7 cellular contexts compared by ENCODE assay signal in genomic region chr6:116111552-116112528, GRCh38. TPM values are rescaled to one million over a fixed set of nuclear protein-coding genes. Genes with fewer than 3 reads are reported as not detected.
DNase-seq lines count a peak whose midpoint lies in the region; ATAC-seq, FAIRE-seq and TF ChIP-seq lines count a peak whose summit lies in the region.

No MANE protein-coding gene starts in this region.

- H3K27ac Mint-ChIP-seq in stimulated activated naive B cell treated with anti-CD40 and anti-IgM and Interleukin-4, amounts not matched to agents 10 μg/mL and 1 μg/mL and 100 μg/mL, for 72 hours: no peak overlapping the region

- peaks cover under 1 to 4% of the 10 kb centered on the region in 2 donors for H3K4me1 Mint-ChIP-seq in stimulated activated naive B cell treated with anti-CD40 and anti-IgM and Interleukin-4, amounts not matched to agents 10 μg/mL and 1 μg/mL and 100 μg/mL, for 72 hours

- H3K4me3 Mint-ChIP-seq in stimulated activated naive B cell treated with anti-CD40 and anti-IgM and Interleukin-4, amounts not matched to agents 10 μg/mL and 1 μg/mL and 100 μg/mL, for 72 hours: no peak overlapping the region

- peaks cover 25 to 50% of the 10 kb centered on the region in 2 donors for H3K36me3 Mint-ChIP-seq in stimulated activated naive B cell treated with anti-CD40 and anti-IgM and Interleukin-4, amounts not matched to agents 10 μg/mL and 1 μg/mL and 100 μg/mL, for 72 hours

- FAIRE-seq in RCC 7860 (lab: Jason Lieb, UNC): no peak

- no peaks in the 10 kb centered on the region for H3K27me3 Mint-ChIP-seq in stimulated activated naive B cell treated with anti-CD40 and anti-IgM and Interleukin-4, amounts not matched to agents 10 μg/mL and 1 μg/mL and 100 μg/mL, for 72 hours

- ATAC-seq in GM18907 (IDR thresholded peaks at IDR 0.05; ENCODE audit: unreplicated experiment) (peak; percentile 81), HG03159 (IDR thresholded peaks at IDR 0.05; ENCODE audit: unreplicated experiment) (peak; percentile 76), HG03457 (IDR thresholded peaks at IDR 0.05; ENCODE audit: unreplicated experiment) (no peak)
- ATAC-seq in stimulated activated naive B cell treated with anti-CD40 and anti-IgM and Interleukin-4, amounts not matched to agents 10 μg/mL and 1 μg/mL and 100 μg/mL, for 72 hours (replicated peaks): peak; percentile 73 to 77

- no peaks in the 10 kb centered on the region for H3K9me3 Mint-ChIP-seq in stimulated activated naive B cell treated with anti-CD40 and anti-IgM and Interleukin-4, amounts not matched to agents 10 μg/mL and 1 μg/mL and 100 μg/mL, for 72 hours

- peak; percentile 83 for TF ChIP-seq CTCF in fibroblast of pulmonary artery (IDR thresholded peaks at IDR 0.05; ENCODE audit: low read length, missing control alignments)

- no peak overlapping the region for H3K4me3 ChIP-seq in fibroblast of pulmonary artery (replicated peaks; ENCODE audit: low read depth, low read length)

- DNase-seq in Daoy (ENCODE audit: low read depth): peak; percentile 27
- DNase-seq in RCC 7860 (ENCODE audit: low spot score): peak; percentile 11
- peak; percentile 65 for DNase-seq in fibroblast of pulmonary artery (ENCODE audit: low read depth)
- no peak for DNase-seq in stimulated activated naive B cell treated with anti-CD40 and anti-IgM and Interleukin-4, amounts not matched to agents 10 μg/mL and 1 μg/mL and 100 μg/mL, for 72 hours

RNA-seq across cellular contexts. Expression of gene NT5DC1, which starts 11.2 kb away (rescaled TPM):
- total RNA-seq in Daoy (2014; rRNA removed; shearing (Covaris generic)): 5.1 and 18.3 TPM in 2 replicates

RNA-seq across cellular contexts. Expression of gene COL10A1, which starts 14.1 kb away (rescaled TPM):
- total RNA-seq in Daoy (2014; rRNA removed; shearing (Covaris generic)): 0.17 TPM in 1 of 2 replicates, not detected in the other

RNA-seq across cellular contexts. Expression of gene FRK, which starts 51.1 kb away (rescaled TPM):
- total RNA-seq in Daoy (2014; rRNA removed; shearing (Covaris generic)): 0.21 and 0.57 TPM in 2 replicates
